Comparison of ENCODE assay signal across 1 cellular context in the genomic region with DNA sequence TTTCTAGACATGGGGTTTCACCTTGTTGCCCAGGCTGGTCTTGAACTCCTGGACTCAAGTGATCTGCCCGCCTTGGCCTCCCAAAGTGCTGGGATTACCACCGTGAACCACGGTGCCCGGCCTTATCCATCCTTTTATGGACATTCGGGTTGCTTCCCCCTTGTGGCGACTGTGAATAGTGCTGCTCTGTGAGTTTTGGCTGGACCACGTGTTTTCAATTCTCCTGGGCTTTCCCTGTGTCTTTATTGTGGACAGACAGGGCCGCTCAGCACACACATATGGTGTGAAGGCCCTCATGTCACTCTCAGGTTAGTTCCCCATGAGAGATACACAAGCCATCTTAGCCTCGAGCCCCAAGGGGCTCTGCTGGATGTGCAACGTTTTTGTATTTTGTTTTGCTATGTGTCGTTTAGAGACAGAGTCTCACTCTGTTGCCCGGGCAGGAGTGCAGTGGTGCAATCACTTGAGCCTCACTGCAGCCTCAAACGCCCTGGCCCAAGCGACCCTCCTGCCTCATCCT.
TF ChIP-seq lines count a peak whose summit lies in the region.

No MANE protein-coding gene starts in this region.

TF ChIP-seq in HEK293, 187 proteins besides CTCF, POLR2A, EP300 and RAD21 (continued from another document):
- TF ChIP-seq ZFHX2 (tag by site-specific recombination; conservative IDR thresholded peaks at IDR 0.05), result no peak
